ENCODE assay signal across 32 cellular contexts in genomic region chr16:49324703-49325102, GRCh38. TPM values are rescaled to one million over a fixed set of nuclear protein-coding genes. Genes with fewer than 3 reads are reported as not detected.
"Had no signal": no experiment of that assay in that cellular context is flagged by ENCODE, and none has a peak within 500 bp of the region (broad histone marks: within the 10 kb centered on the region; RNA-seq: fewer than 3 reads in every experiment).

No MANE protein-coding gene starts in this region.

- H3K4me3 ChIP-seq: colonic mucosa, esophagus squamous epithelium, gastrocnemius medialis, heart right ventricle, left lung, lower lobe of right lung, mucosa of descending colon had no signal

- ATAC-seq: effector memory CD8-positive, alpha-beta T cell; esophagus mucosa; gastrocnemius medialis; heart right ventricle; left cardiac atrium; left lung; left ventricle myocardium superior; lower lobe of right lung; mucosa of descending colon had no signal

- H3K4me1 ChIP-seq: colonic mucosa, esophagus squamous epithelium, gastrocnemius medialis, heart right ventricle, left lung, lower lobe of right lung had no signal

- H3K27me3 ChIP-seq: colonic mucosa, gastrocnemius medialis, left lung had no signal

- H3K4me3 Mint-ChIP-seq: dendritic cell treated with granulocyte-macrophage colony-stimulating factor and Interleukin-4, amounts not matched to agents 40 ng/mL and 50 ng/mL, for 4 days; effector memory CD8-positive, alpha-beta T cell; endodermal cell; mesothelial cell of epicardium; naive B cell had no signal

- H3K36me3 ChIP-seq: colonic mucosa, esophagus squamous epithelium, gastrocnemius medialis, heart right ventricle, left lung, lower lobe of right lung had no signal

- DNase-seq: colonic mucosa; cortex of kidney; effector CD8-positive, alpha-beta T cell; effector memory CD8-positive, alpha-beta T cell; endodermal cell; erythroblast; esophagus squamous epithelium; foreskin fibroblast; foreskin melanocyte; gastrocnemius medialis; glutamatergic neuron; head of caudate nucleus; heart right ventricle; hippocampal formation; left cardiac atrium; left lung; left ventricle myocardium superior; lower lobe of right lung; mesenchymal stem cell; mucosa of descending colon; naive B cell had no signal

- H3K4me1 Mint-ChIP-seq: endodermal cell, mesothelial cell of epicardium, naive B cell had no signal

- H3K27ac ChIP-seq: colonic mucosa, epithelial cell of prostate, esophagus squamous epithelium, gastrocnemius medialis, heart right ventricle, left lung, lower lobe of right lung had no signal

- H3K27me3 Mint-ChIP-seq: dendritic cell treated with granulocyte-macrophage colony-stimulating factor and Interleukin-4, amounts not matched to agents 40 ng/mL and 50 ng/mL, for 4 days had no signal

- H3K27ac Mint-ChIP-seq: dendritic cell treated with granulocyte-macrophage colony-stimulating factor and Interleukin-4, amounts not matched to agents 40 ng/mL and 50 ng/mL, for 4 days; effector memory CD8-positive, alpha-beta T cell; endodermal cell; mesothelial cell of epicardium; naive B cell had no signal

- H3K36me3 Mint-ChIP-seq: mesothelial cell of epicardium, naive B cell had no signal

- H3K9me3 Mint-ChIP-seq: endodermal cell had no signal

- H3K9me3 ChIP-seq: colonic mucosa, lower lobe of right lung, mucosa of descending colon had no signal

RNA-seq across cellular contexts. Expression of gene CBLN1, which starts 43.1 kb away (rescaled TPM):
- total RNA-seq: kidney epithelial cell, left lung, lower lobe of right lung, lung microvascular endothelial cell, mesothelial cell of epicardium, myocyte had no signal

RNA-seq across cellular contexts. Expression of gene C16orf78, which starts 48.9 kb away (rescaled TPM):
- total RNA-seq: colonic mucosa, dermis microvascular lymphatic vessel endothelial cell, endodermal cell, esophagus mucosa, esophagus squamous epithelium, gastrocnemius medialis, glomerular endothelial cell, heart right ventricle, kidney epithelial cell, left cardiac atrium, left lung, left ventricle myocardium superior, lower leg skin, lower lobe of right lung, lung microvascular endothelial cell, mesenteric fat pad, mesothelial cell of epicardium, mucosa of descending colon, myocyte had no signal
